ENCODE assay signal across 29 cellular contexts in the genomic region with DNA sequence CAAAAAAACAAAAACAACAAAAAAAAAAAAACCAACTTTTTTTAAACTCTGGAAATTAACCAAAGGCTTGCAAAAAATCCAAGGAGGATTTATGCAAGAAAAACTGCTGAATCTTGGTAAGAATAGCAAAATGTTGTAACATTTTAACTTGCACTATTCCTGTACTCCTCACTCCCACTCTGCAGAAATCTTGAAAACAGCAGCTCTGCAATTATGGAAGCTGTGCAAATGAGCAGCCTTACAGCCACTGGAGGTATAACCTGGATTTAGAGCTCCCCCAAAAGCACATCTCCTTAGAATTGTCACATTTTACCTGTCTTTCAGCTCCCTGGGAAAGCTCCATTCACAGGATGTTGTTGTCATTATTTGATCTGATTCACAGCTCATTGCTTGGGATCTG.
"Had no signal": no experiment of that assay in that cellular context is flagged by ENCODE, and none has a peak within 500 bp of the region (broad histone marks: within the 10 kb centered on the region; RNA-seq: fewer than 3 reads in every experiment).

No MANE protein-coding gene starts in this region.

- H3K27ac ChIP-seq: brain microvascular endothelial cell, esophagus muscularis mucosa, foreskin keratinocyte, heart right ventricle, left ventricle myocardium inferior, ovary, suprapubic skin, tibial nerve, WERI-Rb-1 had no signal

- H3K36me3 ChIP-seq: brain microvascular endothelial cell, esophagus muscularis mucosa, heart right ventricle, left ventricle myocardium inferior, ovary, suprapubic skin, tibial nerve, WERI-Rb-1 had no signal

- H3K4me1 Mint-ChIP-seq: activated CD4-positive, alpha-beta memory T cell treated with anti-CD3 and anti-CD28 coated beads, Interleukin-2, amount 10 ng/mL, durations not matched to agents 7 days and 5 days; activated CD4-positive, alpha-beta T cell treated with anti-CD3 and anti-CD28 coated beads, Interleukin-2, amount 10 ng/mL, durations not matched to agents 7 days and 5 days; activated naive CD4-positive, alpha-beta T cell treated with anti-CD3 and anti-CD28 coated beads, Interleukin-2, amount 10 ng/mL, durations not matched to agents 7 days and 5 days; activated naive CD8-positive, alpha-beta T cell treated with anti-CD3 and anti-CD28 coated beads, Interleukin-2, amount 10 ng/mL, durations not matched to agents 7 days and 5 days; stimulated activated naive CD8-positive, alpha-beta T cell treated with anti-CD3 and anti-CD28 coated beads, Interleukin-15, amount 100 ng/mL, for 72 hours; T-helper 17 cell had no signal

- H3K36me3 Mint-ChIP-seq: activated naive CD4-positive, alpha-beta T cell treated with anti-CD3 and anti-CD28 coated beads, Interleukin-2, amount 10 ng/mL, durations not matched to agents 7 days and 5 days; activated naive CD8-positive, alpha-beta T cell treated with anti-CD3 and anti-CD28 coated beads, Interleukin-2, amount 10 ng/mL, durations not matched to agents 7 days and 5 days had no signal

- DNase-seq: activated CD4-positive, alpha-beta memory T cell treated with anti-CD3 and anti-CD28 coated beads, Interleukin-2, amount 10 ng/mL, durations not matched to agents 7 days and 5 days; activated CD4-positive, alpha-beta T cell treated with anti-CD3 and anti-CD28 coated beads for 1 hour; activated CD4-positive, alpha-beta T cell treated with anti-CD3 and anti-CD28 coated beads, Interleukin-2, amount 10 ng/mL, durations not matched to agents 7 days and 5 days; activated CD8-positive, alpha-beta memory T cell treated with anti-CD3 and anti-CD28 coated beads, Interleukin-2, amount 50 U/mL, for 48 hours; activated gamma-delta T cell; activated naive CD4-positive, alpha-beta T cell treated with anti-CD3 and anti-CD28 coated beads, Interleukin-2, amount 10 ng/mL, durations not matched to agents 7 days and 5 days; activated naive CD8-positive, alpha-beta T cell treated with anti-CD3 and anti-CD28 coated beads, Interleukin-2, amount 10 ng/mL, durations not matched to agents 7 days and 5 days; activated T-cell treated with anti-CD3 and anti-CD28 coated beads, Interleukin-2, amount 50 U/mL, for 24 hours; brain microvascular endothelial cell; central memory CD4-positive, alpha-beta T cell; foreskin keratinocyte; heart right ventricle; kidney glomerular epithelial cell; left ventricle myocardium inferior; naive thymus-derived CD4-positive, alpha-beta T cell; ovary; stimulated activated CD4-positive, alpha-beta T cell treated with anti-CD3 and anti-CD28 coated beads, Interleukin-1b, Interleukin-23, amount 100 ng/mL, for 48 hours; stimulated activated CD4-positive, alpha-beta T cell treated with anti-CD3 and anti-CD28 coated beads, Interleukin-4, amount 100 ng/mL, for 4 hours; stimulated activated CD8-positive, alpha-beta memory T cell treated with anti-CD3 and anti-CD28 coated beads, Interleukin-4, amount 100 ng/mL, for 48 hours; stimulated activated naive CD8-positive, alpha-beta T cell treated with anti-CD3 and anti-CD28 coated beads, Interleukin-15, amount 100 ng/mL, for 72 hours; T-helper 17 cell; T1000; WERI-Rb-1 had no signal

- ATAC-seq: foreskin keratinocyte; stimulated activated naive CD8-positive, alpha-beta T cell treated with anti-CD3 and anti-CD28 coated beads, Interleukin-15, amount 100 ng/mL, for 72 hours had no signal

- H3K27me3 Mint-ChIP-seq: activated CD4-positive, alpha-beta memory T cell treated with anti-CD3 and anti-CD28 coated beads, Interleukin-2, amount 10 ng/mL, durations not matched to agents 7 days and 5 days; activated CD4-positive, alpha-beta T cell treated with anti-CD3 and anti-CD28 coated beads, Interleukin-2, amount 10 ng/mL, durations not matched to agents 7 days and 5 days; activated naive CD4-positive, alpha-beta T cell treated with anti-CD3 and anti-CD28 coated beads, Interleukin-2, amount 10 ng/mL, durations not matched to agents 7 days and 5 days; activated naive CD8-positive, alpha-beta T cell treated with anti-CD3 and anti-CD28 coated beads, Interleukin-2, amount 10 ng/mL, durations not matched to agents 7 days and 5 days; activated T-cell treated with anti-CD3 and anti-CD28 coated beads, Interleukin-2, amount 50 U/mL, for 24 hours; progenitor cell of endocrine pancreas; stimulated activated naive CD8-positive, alpha-beta T cell treated with anti-CD3 and anti-CD28 coated beads, Interleukin-15, amount 100 ng/mL, for 72 hours; T-helper 17 cell had no signal

- H3K27ac Mint-ChIP-seq: activated CD4-positive, alpha-beta memory T cell treated with anti-CD3 and anti-CD28 coated beads, Interleukin-2, amount 10 ng/mL, durations not matched to agents 7 days and 5 days; activated CD4-positive, alpha-beta T cell treated with anti-CD3 and anti-CD28 coated beads, Interleukin-2, amount 10 ng/mL, durations not matched to agents 7 days and 5 days; activated naive CD4-positive, alpha-beta T cell treated with anti-CD3 and anti-CD28 coated beads, Interleukin-2, amount 10 ng/mL, durations not matched to agents 7 days and 5 days; activated naive CD8-positive, alpha-beta T cell treated with anti-CD3 and anti-CD28 coated beads, Interleukin-2, amount 10 ng/mL, durations not matched to agents 7 days and 5 days; activated T-cell treated with anti-CD3 and anti-CD28 coated beads, Interleukin-2, amount 50 U/mL, for 24 hours; naive thymus-derived CD4-positive, alpha-beta T cell; progenitor cell of endocrine pancreas; stimulated activated memory B cell treated with anti-CD40 and anti-IgM and Interleukin-4, amounts not matched to agents 10 μg/mL and 1 μg/mL and 100 μg/mL, for 72 hours; T-helper 17 cell had no signal

- H3K9me3 ChIP-seq: ovary had no signal

- H3K4me2 ChIP-seq: smooth muscle cell had no signal

- H3K4me3 ChIP-seq: esophagus muscularis mucosa, heart right ventricle, left ventricle myocardium inferior, ovary, smooth muscle cell, suprapubic skin, tibial nerve had no signal

- H3K27me3 ChIP-seq: brain microvascular endothelial cell, esophagus muscularis mucosa, foreskin keratinocyte, heart right ventricle, ovary, suprapubic skin, tibial nerve had no signal

- H3K4me3 Mint-ChIP-seq: activated CD4-positive, alpha-beta memory T cell treated with anti-CD3 and anti-CD28 coated beads, Interleukin-2, amount 10 ng/mL, durations not matched to agents 7 days and 5 days; activated CD4-positive, alpha-beta T cell treated with anti-CD3 and anti-CD28 coated beads, Interleukin-2, amount 10 ng/mL, durations not matched to agents 7 days and 5 days; activated naive CD4-positive, alpha-beta T cell treated with anti-CD3 and anti-CD28 coated beads, Interleukin-2, amount 10 ng/mL, durations not matched to agents 7 days and 5 days; activated naive CD8-positive, alpha-beta T cell treated with anti-CD3 and anti-CD28 coated beads, Interleukin-2, amount 10 ng/mL, durations not matched to agents 7 days and 5 days; activated T-cell treated with anti-CD3 and anti-CD28 coated beads, Interleukin-2, amount 50 U/mL, for 24 hours; naive thymus-derived CD4-positive, alpha-beta T cell; stimulated activated memory B cell treated with anti-CD40 and anti-IgM and Interleukin-4, amounts not matched to agents 10 μg/mL and 1 μg/mL and 100 μg/mL, for 72 hours; stimulated activated naive CD8-positive, alpha-beta T cell treated with anti-CD3 and anti-CD28 coated beads, Interleukin-15, amount 100 ng/mL, for 72 hours; T-helper 17 cell had no signal
